Comparison of ENCODE assay signal across 9 cellular contexts in the genomic region with DNA sequence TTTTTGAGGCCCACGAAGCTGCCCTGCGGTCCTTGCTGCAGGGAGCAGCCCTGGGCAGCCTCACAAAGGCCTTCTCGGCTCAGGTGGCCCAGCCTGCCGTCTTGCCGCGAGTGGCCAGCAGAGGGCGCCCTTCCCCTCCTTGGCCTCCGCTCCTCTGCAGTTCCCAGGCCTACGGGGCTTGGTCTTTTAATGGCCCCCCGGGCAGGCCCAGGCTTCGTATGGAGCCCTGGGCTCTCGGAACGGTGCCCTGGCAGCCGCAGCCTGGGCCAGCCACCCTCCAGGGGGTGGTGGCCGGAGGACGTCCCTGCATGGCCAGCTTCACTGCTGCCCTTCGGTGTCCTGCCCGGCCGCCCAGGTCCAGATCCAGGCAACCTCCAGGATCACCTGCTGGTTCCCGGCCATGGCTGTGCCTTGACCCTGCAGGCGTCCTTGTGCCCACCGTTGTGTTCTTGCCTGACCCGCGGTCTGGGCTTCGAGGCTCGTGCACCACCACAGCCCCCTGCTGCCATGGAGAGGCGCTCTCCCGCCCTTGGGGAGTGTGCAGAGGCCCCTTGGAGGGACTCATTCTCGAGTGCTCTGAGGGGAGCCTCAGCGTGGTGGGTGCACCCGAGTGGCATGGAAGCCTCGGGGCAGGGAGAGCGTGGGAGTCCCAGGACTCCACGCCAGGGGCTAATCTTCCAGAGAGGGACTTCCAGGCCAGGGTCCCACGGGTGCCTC. TPM values are rescaled to one million over a fixed set of nuclear protein-coding genes. Genes with fewer than 3 reads are reported as not detected.
DNase-seq lines count a peak whose midpoint lies in the region; ATAC-seq and TF ChIP-seq lines count a peak whose summit lies in the region.
"Had no signal": no experiment of that assay in that cellular context is flagged by ENCODE, and none has a peak within 500 bp of the region (broad histone marks: within the 10 kb centered on the region; RNA-seq: fewer than 3 reads in every experiment).

No MANE protein-coding gene starts in this region.

- DNase-seq in NCI-H1417 (lab: John Stamatoyannopoulos, UW): peak; percentile 44 to 76 (median 59)
- DNase-seq in NCI-H1417 treated with DMSO at 0.1 percent for 48 hours (lab: John Stamatoyannopoulos, UW): no peak
- DNase-seq in NCI-H345 treated with DMSO at 0.1 percent for 48 hours (lab: John Stamatoyannopoulos, UW; ENCODE audit: unreplicated experiment): peak; percentile 26
- peak; percentile 82 for DNase-seq in activated CD4-positive, alpha-beta memory T cell treated with anti-CD3 and anti-CD28 coated beads for 36 hours
- peak in 9 of 10 donors; percentile 45 to 81 (median 64) for DNase-seq in dorsolateral prefrontal cortex
- DNase-seq in mesothelial cell of epicardium (ENCODE audit: low spot score in 2 of 2, unreplicated experiment in 2 of 2): peak; percentile 73 to 94
- DNase-seq in stimulated activated CD8-positive, alpha-beta memory T cell treated with anti-CD3 and anti-CD28 coated beads, Interleukin-7, amount 100 ng/mL, for 1 hour (ENCODE audit: low read depth in 2 of 2): peak; percentile 42 to 61

- no peak overlapping the region for H3K27ac ChIP-seq in dorsolateral prefrontal cortex

- no peaks in the 10 kb centered on the region for H3K36me3 Mint-ChIP-seq in activated CD4-positive, alpha-beta memory T cell treated with anti-CD3 and anti-CD28 coated beads for 36 hours
- no peaks in the 10 kb centered on the region for H3K36me3 Mint-ChIP-seq in mesothelial cell of epicardium

- H3K4me3 ChIP-seq in dorsolateral prefrontal cortex: no peak overlapping the region
- H3K4me3 ChIP-seq: BLaER1 had no signal

- POLR2A ChIA-PET in activated CD4-positive, alpha-beta memory T cell treated with anti-CD3 and anti-CD28 coated beads for 36 hours (lab: Charles Lee): no interaction called here

- H3K4me3 Mint-ChIP-seq in activated CD4-positive, alpha-beta memory T cell treated with anti-CD3 and anti-CD28 coated beads for 36 hours: no peak overlapping the region
- H3K4me3 Mint-ChIP-seq in mesothelial cell of epicardium: no peak overlapping the region

- H3K27ac Mint-ChIP-seq in activated CD4-positive, alpha-beta memory T cell treated with anti-CD3 and anti-CD28 coated beads for 36 hours: no peak overlapping the region
- H3K27ac Mint-ChIP-seq in mesothelial cell of epicardium: no peak overlapping the region

- H3K27me3 ChIP-seq in dorsolateral prefrontal cortex: peaks cover 0 to 8% (median 0%) of the 10 kb centered on the region in 45 donors
- H3K27me3 ChIP-seq: BLaER1 had no signal

- intact Hi-C loops in activated CD4-positive, alpha-beta memory T cell treated with anti-CD3 and anti-CD28 coated beads for 36 hours (cut with micrococcal nuclease): loop anchor here (5.0 kb wide), 1 partner anchor 42 kb away; the partner anchor contains the start of gene KIF26A
- intact Hi-C loops in dorsolateral prefrontal cortex (cut with DNase I): no loop called here

- ATAC-seq in HG03342 (IDR thresholded peaks at IDR 0.05; ENCODE audit: unreplicated experiment): no peak

- peaks cover 5% of the 10 kb centered on the region for H3K4me1 Mint-ChIP-seq in activated CD4-positive, alpha-beta memory T cell treated with anti-CD3 and anti-CD28 coated beads for 36 hours (ENCODE audit: low read depth)
- peaks cover 6% of the 10 kb centered on the region for H3K4me1 Mint-ChIP-seq in mesothelial cell of epicardium

- TF ChIP-seq CTCF in dorsolateral prefrontal cortex (IDR thresholded peaks at IDR 0.05 in 54 of 56, conservative IDR thresholded peaks at IDR 0.05 in 2 of 56; ENCODE audit: low read depth in 1 of 56, partially characterized antibody in 56 of 56) (peak; percentile 49 to 96 (median 88)), mesothelial cell of epicardium (IDR thresholded peaks at IDR 0.05; ENCODE audit: unreplicated experiment) (peak; percentile 100)

- H3K27me3 Mint-ChIP-seq in activated CD4-positive, alpha-beta memory T cell treated with anti-CD3 and anti-CD28 coated beads for 36 hours: peaks cover 3% of the 10 kb centered on the region
- H3K27me3 Mint-ChIP-seq in mesothelial cell of epicardium (ENCODE audit: low read depth): peaks cover 16% of the 10 kb centered on the region

- CTCF ChIA-PET in activated CD4-positive, alpha-beta memory T cell treated with anti-CD3 and anti-CD28 coated beads for 36 hours (lab: Charles Lee): interaction anchor here (0.6 to 3.5 kb wide), 9 partner anchors 10 to 470 kb away, joined by 3 to 26 read pairs (median 4); no protein-coding TSS in a partner anchor

- H3K9me3 Mint-ChIP-seq in activated CD4-positive, alpha-beta memory T cell treated with anti-CD3 and anti-CD28 coated beads for 36 hours: no peaks in the 10 kb centered on the region
- H3K9me3 Mint-ChIP-seq in mesothelial cell of epicardium: no peaks in the 10 kb centered on the region

RNA-seq across cellular contexts. Expression of gene ASPG, which starts 9.4 kb away (rescaled TPM):
- not detected for total RNA-seq in activated CD4-positive, alpha-beta memory T cell treated with anti-CD3 and anti-CD28 coated beads for 36 hours
- total RNA-seq in dorsolateral prefrontal cortex: 1 to 10 TPM in 43 of 120 experiments, under 1 TPM in 76, not detected in 1; 0.11 to 3.8 (median 0.84) TPM
- 3.3 to 4.0 TPM (median 3.6 TPM) in 3 replicates for total RNA-seq in mesothelial cell of epicardium

RNA-seq across cellular contexts. Expression of gene KIF26A, which starts 43.5 kb away (rescaled TPM):
- under 1 TPM; 0.29 to 0.38 TPM for total RNA-seq in activated CD4-positive, alpha-beta memory T cell treated with anti-CD3 and anti-CD28 coated beads for 36 hours
- total RNA-seq in dorsolateral prefrontal cortex (1 to 10 TPM in 119 of 120 experiments, under 1 TPM in 1; 0.89 to 5.4 (median 2.5) TPM), mesothelial cell of epicardium (18.4 to 20.0 TPM (median 19.4 TPM) in 3 replicates)
